1 cellular context compared by ENCODE assay signal in genomic region chr9:127926961-127927456, GRCh38.
TF ChIP-seq lines count a peak whose summit lies in the region.

No MANE protein-coding gene starts in this region.

TF ChIP-seq in endothelial cell of umbilical vein, 7 proteins besides CTCF, POLR2A, EP300 and RAD21:
- TF ChIP-seq EZH2 (IDR thresholded peaks at IDR 0.05; ENCODE audit: borderline replicate concordance, low read depth, low read length, severe bottlenecking) (no peak), JUN (IDR thresholded peaks at IDR 0.05; ENCODE audit: borderline replicate concordance, insufficient read depth, insufficient read length, low read depth) (no peak), FOS (IDR thresholded peaks at IDR 0.05; ENCODE audit: borderline replicate concordance, insufficient read depth, low read length) (no peak), POLR2AphosphoS5 (IDR thresholded peaks at IDR 0.05; ENCODE audit: insufficient read depth, low read depth, low read length) (no peak), MAX (IDR thresholded peaks at IDR 0.05; ENCODE audit: insufficient read depth, insufficient read length) (no peak), MYC (IDR thresholded peaks at IDR 0.05; ENCODE audit: low read depth, low read length) (no peak), GATA2 (IDR thresholded peaks at IDR 0.05; ENCODE audit: insufficient read depth, insufficient read length, low read depth, low read length) (no peak)
